In the genomic region with DNA sequence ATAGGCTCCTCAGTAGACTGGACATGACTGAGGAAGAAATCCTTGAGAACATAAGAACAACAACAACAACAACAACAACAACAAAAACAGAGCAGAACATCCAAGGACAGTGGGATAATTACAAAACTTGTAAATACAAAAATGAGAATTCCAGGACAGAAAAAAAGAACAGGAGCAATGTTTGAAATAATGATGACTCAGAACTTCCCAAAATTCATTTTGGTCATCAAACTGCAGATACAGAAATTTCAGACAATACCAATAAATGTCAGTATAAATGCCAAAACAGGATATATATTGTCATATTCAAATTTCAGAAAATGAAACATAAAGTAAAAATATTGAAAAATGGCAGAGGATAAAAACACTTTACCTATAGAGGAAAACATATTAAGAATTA, we compare ENCODE assay signal across 35 cellular contexts.
DNase-seq lines count a peak whose midpoint lies in the region; ATAC-seq, FAIRE-seq and TF ChIP-seq lines count a peak whose summit lies in the region.
"Had no signal": no experiment of that assay in that cellular context is flagged by ENCODE, and none has a peak within 500 bp of the region (broad histone marks: within the 10 kb centered on the region; RNA-seq: fewer than 3 reads in every experiment).

No MANE protein-coding gene starts in this region.

- H3K27ac Mint-ChIP-seq in activated CD4-positive, alpha-beta memory T cell treated with anti-CD3 and anti-CD28 coated beads for 36 hours: no peak overlapping the region
- H3K27ac Mint-ChIP-seq: B cell; CD14-positive monocyte; CD4-positive, alpha-beta T cell; CD8-positive, alpha-beta memory T cell; CD8-positive, alpha-beta T cell had no signal

- POLR2A ChIA-PET in HepG2 (lab: Yijun Ruan, JAX) (no interaction called here), IMR-90 (lab: Charles Lee; ENCODE audit: unreplicated experiment) (no interaction called here), K562 (lab: Yijun Ruan, JAX) (no interaction called here)
- POLR2A ChIA-PET in activated CD4-positive, alpha-beta memory T cell treated with anti-CD3 and anti-CD28 coated beads for 36 hours (lab: Charles Lee): no interaction called here

- H2AK9ac ChIP-seq in IMR-90 (replicated peaks; ENCODE audit: low read depth, low read length, poor library complexity): no peak overlapping the region

- H3K4me1 ChIP-seq in HepG2 (ENCODE audit: insufficient read depth, low read length) (no peaks in the 10 kb centered on the region), right lobe of liver (no peaks in the 10 kb centered on the region), IMR-90 (ENCODE audit: control insufficient read depth, insufficient read depth, low read length) (no peaks in the 10 kb centered on the region), K562 (replicated peaks in 1 of 2; ENCODE audit: control insufficient read depth in 2 of 2, insufficient read depth in 2 of 2, low read length in 2 of 2) (no peaks in the 10 kb centered on the region)
- H3K4me1 ChIP-seq: A549, BE2C, BLaER1, Caco-2 had no signal

- BruUV-seq in HepG2 (replicated peaks; lab: Mats Ljungman, UMichigan) (no TSS peak), IMR-90 (replicated peaks; lab: Mats Ljungman, UMichigan) (no TSS peak), K562 (replicated peaks; lab: Mats Ljungman, UMichigan) (no TSS peak)

- FAIRE-seq in HepG2 (lab: Jason Lieb, UNC): no peak
- FAIRE-seq in K562 (lab: Jason Lieb, UNC): no peak
- FAIRE-seq: A204.1, A549, D721Med had no signal

- intact Hi-C loops in HepG2 (cut with micrococcal nuclease; ENCODE audit: unreplicated experiment): no loop called here
- intact Hi-C loops in right lobe of liver (cut with DNase I): no loop called here
- intact Hi-C loops in IMR-90 (cut with micrococcal nuclease): no loop called here
- intact Hi-C loops in K562 (cut with micrococcal nuclease): no loop called here
- intact Hi-C loops in activated CD4-positive, alpha-beta memory T cell treated with anti-CD3 and anti-CD28 coated beads for 36 hours (cut with micrococcal nuclease): no loop called here
- intact Hi-C loops in Right ventricle myocardium superior (cut with DNase I): no loop called here

- no peaks in the 10 kb centered on the region for H3K4me1 Mint-ChIP-seq in activated CD4-positive, alpha-beta memory T cell treated with anti-CD3 and anti-CD28 coated beads for 36 hours (ENCODE audit: low read depth)
- H3K4me1 Mint-ChIP-seq: CD14-positive monocyte; CD4-positive, alpha-beta memory T cell; CD4-positive, CD25-positive, alpha-beta regulatory T cell; CD8-positive, alpha-beta memory T cell had no signal

- no peak overlapping the region for H4K8ac ChIP-seq in IMR-90 (ENCODE audit: low read depth in 2 of 2, low read length in 2 of 2)

- H3K56ac ChIP-seq in IMR-90 (ENCODE audit: extremely low read depth, insufficient read depth, low read length): no peak overlapping the region

- H3K9me3 ChIP-seq in HepG2 (ENCODE audit: low read length): peaks cover 47% of the 10 kb centered on the region
- peaks cover 0 to 5% (median 0%) of the 10 kb centered on the region in 4 donors for H3K9me3 ChIP-seq in right lobe of liver
- H3K9me3 ChIP-seq in IMR-90 (ENCODE audit: control insufficient read depth, insufficient read depth, low read length): peaks cover 8% of the 10 kb centered on the region
- no peaks in the 10 kb centered on the region for H3K9me3 ChIP-seq in K562 (replicated peaks; ENCODE audit: control insufficient read depth, insufficient read depth, low read depth, low read length)
- H3K9me3 ChIP-seq: A549, BE2C, Caco-2 had no signal

- H3K9me3 Mint-ChIP-seq in activated CD4-positive, alpha-beta memory T cell treated with anti-CD3 and anti-CD28 coated beads for 36 hours: peaks cover 9% of the 10 kb centered on the region
- H3K9me3 Mint-ChIP-seq: CD4-positive, alpha-beta T cell had no signal

- DNase-seq in HepG2 (ENCODE audit: low spot score): no peak
- no peak for DNase-seq in right lobe of liver
- no peak for DNase-seq in IMR-90
- DNase-seq in K562 (ENCODE audit: extremely low read depth in 1 of 4, low spot score in 3 of 4): no peak
- DNase-seq in activated CD4-positive, alpha-beta memory T cell treated with anti-CD3 and anti-CD28 coated beads for 36 hours: no peak
- DNase-seq in Right ventricle myocardium superior: no peak
- DNase-seq: 8988T; ACHN; AML-193; BE2C; C1 segment of cervical spinal cord; Caco-2; Calu3; CD4-positive, alpha-beta memory T cell; CD4-positive, alpha-beta T cell; CD4-positive, CD25-positive, alpha-beta regulatory T cell; CD8-positive, alpha-beta memory T cell; CD8-positive, alpha-beta T cell; COR-L47; DMS 273 treated with DMSO at 0.1 percent for 48 hours; DMS153; DMS53; DMS79; DMS79 treated with DMSO at 0.1 percent for 48 hours; DND-41; EL had no signal

- in situ Hi-C loops in HepG2 (cut with HindIII; ENCODE audit: extremely low pct_ligation_motif_present, low pct_unique_long_range_greater_than_20kb) (no loop called here), IMR-90 (cut with MboI; ENCODE audit: low sequenced_read_pairs) (no loop called here), K562 (cut with MboI) (no loop called here)

- H3K4me3 ChIP-seq in HepG2 (replicated peaks in 1 of 3; ENCODE audit: insufficient read depth in 1 of 3, low read depth in 2 of 3, low read length in 3 of 3): no peak overlapping the region
- no peak overlapping the region for H3K4me3 ChIP-seq in right lobe of liver
- H3K4me3 ChIP-seq in IMR-90 (ENCODE audit: insufficient read depth, low read depth, low read length): no peak overlapping the region
- no peak overlapping the region for H3K4me3 ChIP-seq in K562
- H3K4me3 ChIP-seq: A549; BLaER1; BLaER1 treated with 17β-estradiol and CSF1 and Interleukin-3, amounts not matched to agents 10 nM and 100 nM had no signal

- no peak overlapping the region for H2BK20ac ChIP-seq in IMR-90 (ENCODE audit: low read depth, low read length)

- H3K9me1 ChIP-seq in IMR-90 (ENCODE audit: insufficient read depth, low read length) (no peaks in the 10 kb centered on the region), K562 (ENCODE audit: control insufficient read depth, insufficient read depth, low read length) (no peaks in the 10 kb centered on the region)

- no peak for TF ChIP-seq EP300 in HepG2 (IDR thresholded peaks at IDR 0.05; ENCODE audit: low read depth in 2 of 2, low read length in 2 of 2)
- no peak for TF ChIP-seq EP300 in HepG2 (CRISPR knock-in tag; IDR thresholded peaks at IDR 0.05; ENCODE audit: borderline replicate concordance)
- no peak for TF ChIP-seq EP300 in K562 (IDR thresholded peaks at IDR 0.05; ENCODE audit: low read length)

- no peak overlapping the region for H3K23ac ChIP-seq in IMR-90 (ENCODE audit: low read depth, low read length)

- no peak overlapping the region for H2AK5ac ChIP-seq in IMR-90 (ENCODE audit: low read depth, low read length)

- dilution Hi-C loops in IMR-90 (cut with HindIII; ENCODE audit: low sequenced_read_pairs, unreplicated experiment): no loop called here

- H3K27ac ChIP-seq in HepG2 (ENCODE audit: extremely low read length, insufficient read depth, low read length) (no peak overlapping the region), right lobe of liver (no peak overlapping the region), IMR-90 (ENCODE audit: insufficient read depth, low read length) (no peak overlapping the region), K562 (ENCODE audit: extremely low read depth, low read depth, low read length) (no peak overlapping the region)
- H3K27ac ChIP-seq: 22Rv1; A549; BLaER1; BLaER1 treated with 17β-estradiol and CSF1 and Interleukin-3, amounts not matched to agents 10 nM and 100 nM; C4-2B had no signal

- no peak overlapping the region for H4K5ac ChIP-seq in IMR-90 (ENCODE audit: low read depth, low read length)

- H3K36me3 Mint-ChIP-seq in activated CD4-positive, alpha-beta memory T cell treated with anti-CD3 and anti-CD28 coated beads for 36 hours: no peaks in the 10 kb centered on the region
- H3K36me3 Mint-ChIP-seq: CD14-positive monocyte; CD4-positive, alpha-beta memory T cell; CD4-positive, CD25-positive, alpha-beta regulatory T cell; CD8-positive, alpha-beta memory T cell; CD8-positive, alpha-beta T cell had no signal

- H2BK15ac ChIP-seq in IMR-90 (ENCODE audit: low read depth, low read length): no peak overlapping the region

- no peak overlapping the region for H4K91ac ChIP-seq in IMR-90 (ENCODE audit: insufficient read depth, low read depth, low read length)

- no peaks in the 10 kb centered on the region for H3K79me2 ChIP-seq in HepG2 (ENCODE audit: insufficient read depth, low read length)
- H3K79me2 ChIP-seq in K562 (ENCODE audit: control insufficient read depth, insufficient read depth, low read length): no peaks in the 10 kb centered on the region

- H3K4me2 ChIP-seq in HepG2 (ENCODE audit: low read depth, low read length) (no peak overlapping the region), IMR-90 (ENCODE audit: low read depth, low read length) (no peak overlapping the region), K562 (ENCODE audit: insufficient read depth, low read length) (no peak overlapping the region)
- H3K4me2 ChIP-seq: A549; BLaER1; BLaER1 treated with 17β-estradiol and CSF1 and Interleukin-3, amounts not matched to agents 10 nM and 100 nM had no signal

- no peak overlapping the region for H3K18ac ChIP-seq in IMR-90 (ENCODE audit: low read depth, low read length)

- H2AFZ ChIP-seq in HepG2 (ENCODE audit: low read length) (no peak overlapping the region), IMR-90 (replicated peaks; ENCODE audit: low read length, poor library complexity) (no peak overlapping the region), K562 (ENCODE audit: low read depth, low read length) (no peak overlapping the region)

- ATAC-seq in HepG2 (no peak), right lobe of liver (no peak), IMR-90 (ENCODE audit: low read depth) (no peak), K562 (no peak), Right ventricle myocardium superior (ENCODE audit: poor library complexity) (no peak)
- ATAC-seq: A549; CD8-positive, alpha-beta T cell had no signal

- TF ChIP-seq RAD21 in HepG2 (CRISPR knock-in tag; IDR thresholded peaks at IDR 0.05): no peak
- TF ChIP-seq RAD21 in IMR-90 (IDR thresholded peaks at IDR 0.05; ENCODE audit: low read length): no peak
- no peak for TF ChIP-seq RAD21 in K562 (CRISPR knock-in tag; conservative IDR thresholded peaks at IDR 0.05 in 1 of 2, IDR thresholded peaks at IDR 0.05 in 1 of 2)

- H3K4ac ChIP-seq in IMR-90 (ENCODE audit: low read depth, low read length): no peak overlapping the region

- H3K36me3 ChIP-seq in HepG2 (replicated peaks in 1 of 2; ENCODE audit: control insufficient read depth in 1 of 2, insufficient read depth in 2 of 2, low read length in 2 of 2): no peaks in the 10 kb centered on the region
- H3K36me3 ChIP-seq in right lobe of liver: no peaks in the 10 kb centered on the region
- H3K36me3 ChIP-seq in IMR-90 (ENCODE audit: control insufficient read depth, insufficient read depth, low read length): no peaks in the 10 kb centered on the region
- no peaks in the 10 kb centered on the region for H3K36me3 ChIP-seq in K562 (ENCODE audit: control insufficient read depth, insufficient read depth, low read length)
- H3K36me3 ChIP-seq: BE2C; BLaER1; BLaER1 treated with 17β-estradiol and CSF1 and Interleukin-3, amounts not matched to agents 10 nM and 100 nM had no signal

- H3K14ac ChIP-seq in IMR-90 (replicated peaks; ENCODE audit: low read depth, low read length): no peak overlapping the region

- no peak overlapping the region for H2BK5ac ChIP-seq in IMR-90 (ENCODE audit: low read depth, low read length, poor library complexity, severe bottlenecking)

- CTCF ChIA-PET in HepG2 (lab: Yijun Ruan, JAX; ENCODE audit: low intra/inter-chr PET ratio, low total read pairs): no interaction called here
- CTCF ChIA-PET in IMR-90 (lab: Yijun Ruan, JAX): no interaction called here
- CTCF ChIA-PET in K562 (lab: Yijun Ruan, JAX; ENCODE audit: low intra/inter-chr PET ratio): no interaction called here
- CTCF ChIA-PET in activated CD4-positive, alpha-beta memory T cell treated with anti-CD3 and anti-CD28 coated beads for 36 hours (lab: Charles Lee): no interaction called here

- H3K27me3 ChIP-seq in HepG2 (ENCODE audit: control insufficient read depth in 1 of 2, insufficient read depth in 2 of 2, low read length in 2 of 2) (no peaks in the 10 kb centered on the region), right lobe of liver (no peaks in the 10 kb centered on the region), IMR-90 (ENCODE audit: control insufficient read depth, insufficient read depth, low read length) (no peaks in the 10 kb centered on the region), K562 (ENCODE audit: control insufficient read depth in 2 of 2, insufficient read depth in 2 of 2, low read length in 2 of 2) (no peaks in the 10 kb centered on the region)
- H3K27me3 ChIP-seq: BE2C; BLaER1; BLaER1 treated with 17β-estradiol and CSF1 and Interleukin-3, amounts not matched to agents 10 nM and 100 nM had no signal

- TF ChIP-seq CTCF in HepG2 (CRISPR knock-in tag; IDR thresholded peaks at IDR 0.05) (no peak), right lobe of liver (IDR thresholded peaks at IDR 0.05) (no peak), IMR-90 (conservative IDR thresholded peaks at IDR 0.05; ENCODE audit: low read depth, low read length) (no peak), K562 (IDR thresholded peaks at IDR 0.05 in 2 of 3, conservative IDR thresholded peaks at IDR 0.05 in 1 of 3; ENCODE audit: insufficient read depth in 2 of 3, low read depth in 1 of 3, low read length in 3 of 3) (no peak)

- no peak overlapping the region for H3K4me3 Mint-ChIP-seq in activated CD4-positive, alpha-beta memory T cell treated with anti-CD3 and anti-CD28 coated beads for 36 hours
- H3K4me3 Mint-ChIP-seq: B cell; CD14-positive monocyte; CD4-positive, alpha-beta memory T cell; CD4-positive, alpha-beta T cell; CD4-positive, CD25-positive, alpha-beta regulatory T cell; CD8-positive, alpha-beta memory T cell; CD8-positive, alpha-beta T cell had no signal

- H3K9ac ChIP-seq in HepG2 (ENCODE audit: insufficient read depth, low read depth, low read length) (no peak overlapping the region), IMR-90 (ENCODE audit: low read depth, low read length) (no peak overlapping the region), K562 (ENCODE audit: insufficient read depth in 1 of 2, low read depth in 2 of 2, low read length in 2 of 2) (no peak overlapping the region)
- H3K9ac ChIP-seq: BLaER1; BLaER1 treated with 17β-estradiol and CSF1 and Interleukin-3, amounts not matched to agents 10 nM and 100 nM had no signal

- TF ChIP-seq POLR2A in HepG2 (IDR thresholded peaks at IDR 0.05; ENCODE audit: insufficient read depth in 1 of 2, low read depth in 2 of 2, low read length in 2 of 2) (no peak), right lobe of liver (IDR thresholded peaks at IDR 0.05) (no peak), IMR-90 (IDR thresholded peaks at IDR 0.05; ENCODE audit: low read depth, low read length) (no peak), K562 (conservative IDR thresholded peaks at IDR 0.05) (no peak)

- no peak overlapping the region for H2BK120ac ChIP-seq in IMR-90 (ENCODE audit: low read depth, low read length)

- no peaks in the 10 kb centered on the region for H3K79me1 ChIP-seq in IMR-90 (ENCODE audit: low read depth in 1 of 2, low read length in 2 of 2)

- H4K20me1 ChIP-seq in HepG2 (ENCODE audit: insufficient read depth, low read length) (no peaks in the 10 kb centered on the region), IMR-90 (ENCODE audit: insufficient read depth, low read length) (no peaks in the 10 kb centered on the region), K562 (replicated peaks; ENCODE audit: control insufficient read depth, insufficient read depth, low read length) (no peaks in the 10 kb centered on the region)
- H4K20me1 ChIP-seq: BLaER1; BLaER1 treated with 17β-estradiol and CSF1 and Interleukin-3, amounts not matched to agents 10 nM and 100 nM had no signal

- no peaks in the 10 kb centered on the region for H3K27me3 Mint-ChIP-seq in activated CD4-positive, alpha-beta memory T cell treated with anti-CD3 and anti-CD28 coated beads for 36 hours
- H3K27me3 Mint-ChIP-seq: B cell; CD4-positive, alpha-beta memory T cell; CD4-positive, alpha-beta T cell; CD4-positive, CD25-positive, alpha-beta regulatory T cell; CD8-positive, alpha-beta memory T cell had no signal
